10 cellular contexts compared by ENCODE assay signal in genomic region chr17:44213403-44214229, GRCh38. TPM values are rescaled to one million over a fixed set of nuclear protein-coding genes. Genes with fewer than 3 reads are reported as not detected.
DNase-seq lines count a peak whose midpoint lies in the region; ATAC-seq and TF ChIP-seq lines count a peak whose summit lies in the region.
"Had no signal": no experiment of that assay in that cellular context is flagged by ENCODE, and none has a peak within 500 bp of the region (broad histone marks: within the 10 kb centered on the region; RNA-seq: fewer than 3 reads in every experiment).

No MANE protein-coding gene starts in this region.

- POLR2A ChIA-PET in T-cell (lab: Charles Lee), result no interaction called here

- peaks cover 63% of the 10 kb centered on the region for H3K36me3 Mint-ChIP-seq in activated naive CD4-positive, alpha-beta T cell treated with anti-CD3 and anti-CD28 coated beads for 36 hours (ENCODE audit: low read depth)
- H3K36me3 Mint-ChIP-seq in T-cell, result peaks cover 42% of the 10 kb centered on the region
- peaks cover 40% of the 10 kb centered on the region for H3K36me3 Mint-ChIP-seq in endothelial cell (ENCODE audit: low read depth, unreplicated experiment)

- H3K4me1 Mint-ChIP-seq in activated naive CD4-positive, alpha-beta T cell treated with anti-CD3 and anti-CD28 coated beads for 36 hours (ENCODE audit: low read depth), result peaks cover 71% of the 10 kb centered on the region
- H3K4me1 Mint-ChIP-seq in T-cell, result peaks cover 74 to 78% (median 75%) of the 10 kb centered on the region in 3 donors
- peaks cover 18% of the 10 kb centered on the region for H3K4me1 Mint-ChIP-seq in endothelial cell (ENCODE audit: unreplicated experiment)
- peaks cover 90% of the 10 kb centered on the region for H3K4me1 Mint-ChIP-seq in stimulated activated naive CD8-positive, alpha-beta T cell treated with anti-CD3 and anti-CD28 coated beads, Interleukin-15, amount 100 ng/mL, for 72 hours

- H3K27me3 Mint-ChIP-seq in activated naive CD4-positive, alpha-beta T cell treated with anti-CD3 and anti-CD28 coated beads for 36 hours (ENCODE audit: low read depth), result no peaks in the 10 kb centered on the region
- H3K27me3 Mint-ChIP-seq in T-cell, result no peaks in the 10 kb centered on the region
- H3K27me3 Mint-ChIP-seq in endothelial cell (ENCODE audit: unreplicated experiment), result peaks cover 31% of the 10 kb centered on the region
- H3K27me3 Mint-ChIP-seq in stimulated activated naive CD8-positive, alpha-beta T cell treated with anti-CD3 and anti-CD28 coated beads, Interleukin-15, amount 100 ng/mL, for 72 hours, result no peaks in the 10 kb centered on the region

- CTCF ChIA-PET in activated naive CD4-positive, alpha-beta T cell treated with anti-CD3 and anti-CD28 coated beads for 36 hours (lab: Charles Lee), result interaction anchor here (0.8 to 5.6 kb wide), 4 partner anchors 8 to 132 kb away, joined by 3 to 64 read pairs (median 4); no protein-coding TSS in a partner anchor
- CTCF ChIA-PET in T-cell (lab: Charles Lee), result interaction anchor here (0.5 to 1.5 kb wide), 3 partner anchors 103 to 132 kb away, joined by 4 read pairs; no protein-coding TSS in a partner anchor

- no peak for TF ChIP-seq CTCF in endothelial cell (IDR thresholded peaks at IDR 0.05; ENCODE audit: unreplicated experiment)

- ATAC-seq in T-cell (replicated peaks in 1 of 4), result no peak
- no peak for ATAC-seq in stimulated activated naive CD8-positive, alpha-beta T cell treated with anti-CD3 and anti-CD28 coated beads, Interleukin-15, amount 100 ng/mL, for 72 hours
- ATAC-seq: left colon had no signal

- H3K9me3 Mint-ChIP-seq in activated naive CD4-positive, alpha-beta T cell treated with anti-CD3 and anti-CD28 coated beads for 36 hours, result no peaks in the 10 kb centered on the region
- no peaks in the 10 kb centered on the region for H3K9me3 Mint-ChIP-seq in T-cell
- no peaks in the 10 kb centered on the region for H3K9me3 Mint-ChIP-seq in endothelial cell (ENCODE audit: unreplicated experiment)
- peaks cover 0 to 6% of the 10 kb centered on the region in 2 donors for H3K9me3 Mint-ChIP-seq in stimulated activated naive CD8-positive, alpha-beta T cell treated with anti-CD3 and anti-CD28 coated beads, Interleukin-15, amount 100 ng/mL, for 72 hours

- intact Hi-C loops in activated naive CD4-positive, alpha-beta T cell treated with anti-CD3 and anti-CD28 coated beads for 36 hours (cut with micrococcal nuclease), result loop anchor here (10.0 kb wide), 1 partner anchor 1011 kb away; the partner anchor contains the start of gene FMNL1

- peak overlapping the region; percentile 57 for H3K27ac Mint-ChIP-seq in activated naive CD4-positive, alpha-beta T cell treated with anti-CD3 and anti-CD28 coated beads for 36 hours
- H3K27ac Mint-ChIP-seq in T-cell, result peak overlapping the region; percentile 94 to 98
- peak overlapping the region; percentile 67 for H3K27ac Mint-ChIP-seq in endothelial cell (ENCODE audit: unreplicated experiment)
- peak overlapping the region; percentile 77 to 92 for H3K27ac Mint-ChIP-seq in stimulated activated naive CD8-positive, alpha-beta T cell treated with anti-CD3 and anti-CD28 coated beads, Interleukin-15, amount 100 ng/mL, for 72 hours

- no peak for DNase-seq in activated naive CD4-positive, alpha-beta T cell treated with anti-CD3 and anti-CD28 coated beads for 36 hours
- DNase-seq in activated naive CD4-positive, alpha-beta T cell (lab: John Stamatoyannopoulos, UW), result no peak
- DNase-seq in T-cell (no peak), endothelial cell (ENCODE audit: low spot score) (no peak), NCI-H1436 treated with DMSO at 0.1 percent for 48 hours (lab: John Stamatoyannopoulos, UW) (no peak), DMS153 (lab: John Stamatoyannopoulos, UW) (no peak)
- DNase-seq in stimulated activated naive CD8-positive, alpha-beta T cell treated with anti-CD3 and anti-CD28 coated beads, Interleukin-15, amount 100 ng/mL, for 72 hours, result no peak
- no peak for DNase-seq in stimulated activated CD4-positive, alpha-beta T cell treated with anti-CD3 and anti-CD28 coated beads, Interleukin-4, amount 100 ng/mL, for 4 hours
- DNase-seq: effector CD4-positive, alpha-beta T cell; left colon had no signal

- no peak overlapping the region for H3K4me3 Mint-ChIP-seq in activated naive CD4-positive, alpha-beta T cell treated with anti-CD3 and anti-CD28 coated beads for 36 hours
- H3K4me3 Mint-ChIP-seq in T-cell, result peak overlapping the region in 1 of 3 donors; percentile 80
- H3K4me3 Mint-ChIP-seq in endothelial cell (ENCODE audit: unreplicated experiment), result peak overlapping the region; percentile 80
- H3K4me3 Mint-ChIP-seq in stimulated activated naive CD8-positive, alpha-beta T cell treated with anti-CD3 and anti-CD28 coated beads, Interleukin-15, amount 100 ng/mL, for 72 hours, result peak overlapping the region; percentile 23 to 64

RNA-seq across cellular contexts. Expression of gene UBTF, which starts 5.9 kb away (rescaled TPM):
- total RNA-seq in activated naive CD4-positive, alpha-beta T cell treated with anti-CD3 and anti-CD28 coated beads for 36 hours, result 10 to 100 TPM; 91.8 to 92.6 TPM
- 100 to 1,000 TPM; 162 to 228 (median 213) TPM for total RNA-seq in T-cell
- 63.8 TPM for total RNA-seq in endothelial cell (ENCODE audit: unreplicated experiment)

RNA-seq across cellular contexts. Expression of gene ATXN7L3, which starts 13.9 kb away (rescaled TPM):
- total RNA-seq in activated naive CD4-positive, alpha-beta T cell treated with anti-CD3 and anti-CD28 coated beads for 36 hours, result 10 to 100 TPM; 53.3 to 53.9 TPM
- total RNA-seq in T-cell (100 to 1,000 TPM; 101 to 130 (median 125) TPM), endothelial cell (ENCODE audit: unreplicated experiment) (152 TPM)

RNA-seq across cellular contexts. Expression of gene TMUB2, which starts 26.8 kb away (rescaled TPM):
- 10 to 100 TPM; 21.2 to 22.9 TPM for total RNA-seq in activated naive CD4-positive, alpha-beta T cell treated with anti-CD3 and anti-CD28 coated beads for 36 hours
- total RNA-seq in T-cell, result 10 to 100 TPM; 42.0 to 46.6 (median 43.0) TPM
- 39.2 TPM for total RNA-seq in endothelial cell (ENCODE audit: unreplicated experiment)

RNA-seq across cellular contexts. Expression of gene ASB16, which starts 43.1 kb away (rescaled TPM):
- total RNA-seq in activated naive CD4-positive, alpha-beta T cell treated with anti-CD3 and anti-CD28 coated beads for 36 hours, result under 1 TPM in 1 of 2 experiments, not detected in 1; 0.12 TPM
- total RNA-seq in T-cell, result under 1 TPM in 1 of 5 donors, not detected in 4; 0.15 TPM
- not detected for total RNA-seq in endothelial cell (ENCODE audit: unreplicated experiment)

RNA-seq across cellular contexts. Expression of gene SLC4A1, which starts 54.3 kb away (rescaled TPM):
- not detected for total RNA-seq in activated naive CD4-positive, alpha-beta T cell treated with anti-CD3 and anti-CD28 coated beads for 36 hours
- total RNA-seq in T-cell (not detected), endothelial cell (ENCODE audit: unreplicated experiment) (not detected)
- total RNA-seq: left colon had no signal
